1 cellular context compared by ENCODE assay signal in genomic region chr5:175470756-175471155, GRCh38.
TF ChIP-seq lines count a peak whose summit lies in the region.

No MANE protein-coding gene starts in this region.

TF ChIP-seq in IMR-90, 13 proteins besides CTCF, POLR2A, EP300 and RAD21 (continued from another document):
- no peak for TF ChIP-seq ELK1 (IDR thresholded peaks at IDR 0.05; ENCODE audit: borderline replicate concordance, low read depth, low read length)
- no peak for TF ChIP-seq CHD1 (IDR thresholded peaks at IDR 0.05; ENCODE audit: low read depth, low read length)
- TF ChIP-seq MAZ (IDR thresholded peaks at IDR 0.05; ENCODE audit: borderline replicate concordance, low read depth, low read length), result no peak
- TF ChIP-seq MAFK (IDR thresholded peaks at IDR 0.05; ENCODE audit: low read depth, low read length), result no peak
- no peak for TF ChIP-seq NFE2L2 (IDR thresholded peaks at IDR 0.05; ENCODE audit: low read depth, low read length)
- TF ChIP-seq SMC3 (IDR thresholded peaks at IDR 0.05; ENCODE audit: low read depth, low read length), result no peak
- no peak for TF ChIP-seq CEBPB (IDR thresholded peaks at IDR 0.05; ENCODE audit: low read depth, low read length)
- TF ChIP-seq BHLHE40 (IDR thresholded peaks at IDR 0.05; ENCODE audit: low read depth, low read length), result no peak
- no peak for TF ChIP-seq USF2 (IDR thresholded peaks at IDR 0.05; ENCODE audit: low read depth, low read length)
- no peak for TF ChIP-seq FOS (IDR thresholded peaks at IDR 0.05; ENCODE audit: low read depth, low read length)
